In the genomic region with DNA sequence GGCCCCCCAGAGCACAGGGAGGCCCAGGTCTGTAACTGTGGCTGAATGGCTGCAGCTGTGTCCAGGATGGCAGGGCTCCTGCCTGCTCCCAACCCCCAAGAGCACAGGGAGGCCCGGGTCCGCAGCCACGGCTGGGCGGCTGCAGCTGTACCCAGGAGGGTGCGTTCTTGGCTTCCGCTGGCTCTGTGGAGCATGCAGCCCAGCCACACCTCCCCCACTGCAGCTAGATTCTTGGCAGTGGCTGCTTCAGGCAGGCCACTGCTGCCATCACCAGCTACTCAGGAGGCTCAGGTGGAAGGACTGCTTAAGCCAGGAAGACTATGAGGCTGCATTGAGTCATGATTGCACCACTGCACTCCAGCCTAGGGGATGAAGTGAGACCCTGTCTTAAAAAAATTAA, we compare ENCODE assay signal across 11 cellular contexts. TPM values are rescaled to one million over a fixed set of nuclear protein-coding genes. Genes with fewer than 3 reads are reported as not detected.
DNase-seq lines count a peak whose midpoint lies in the region; ATAC-seq and TF ChIP-seq lines count a peak whose summit lies in the region.
"Had no signal": no experiment of that assay in that cellular context is flagged by ENCODE, and none has a peak within 500 bp of the region (broad histone marks: within the 10 kb centered on the region; RNA-seq: fewer than 3 reads in every experiment).

No MANE protein-coding gene starts in this region.

- H3K9me3 ChIP-seq in RWPE2 (ENCODE audit: severe bottlenecking) (no peaks in the 10 kb centered on the region), lower lobe of right lung (no peaks in the 10 kb centered on the region)

- H3K4me1 ChIP-seq in RWPE2 (ENCODE audit: insufficient read depth, poor library complexity, severe bottlenecking) (peaks cover 25% of the 10 kb centered on the region), lower lobe of right lung (peaks cover 16% of the 10 kb centered on the region)
- H3K4me1 ChIP-seq: parathyroid adenoma had no signal

- DNase-seq in GM12865 (ENCODE audit: low read depth) = peak; percentile 46
- peak; percentile 84 for DNase-seq in RWPE2 (ENCODE audit: low spot score)
- DNase-seq in lower lobe of right lung = peak; percentile 77
- DNase-seq in NCI-H748 (lab: John Stamatoyannopoulos, UW; ENCODE audit: unreplicated experiment) = no peak
- no peak for DNase-seq in DMS53 (lab: John Stamatoyannopoulos, UW)
- DNase-seq in GM13977 (ENCODE audit: low spot score) = no peak
- DNase-seq: activated CD8-positive, alpha-beta T cell treated with anti-CD3 and anti-CD28 coated beads for 36 hours; DMS153 had no signal

- peak overlapping the region; percentile 30 for H3K27ac ChIP-seq in RWPE2 (ENCODE audit: poor library complexity, severe bottlenecking)
- H3K27ac ChIP-seq in lower lobe of right lung = no peak overlapping the region
- H3K27ac ChIP-seq: parathyroid adenoma had no signal

- H3K27me3 ChIP-seq in RWPE2 (ENCODE audit: insufficient read depth, poor library complexity, severe bottlenecking) (no peaks in the 10 kb centered on the region), lower lobe of right lung (ENCODE audit: low read depth) (no peaks in the 10 kb centered on the region)

- H3K4me3 ChIP-seq in GM12865 (ENCODE audit: low read depth, low read length) (no peak overlapping the region), RWPE2 (ENCODE audit: severe bottlenecking) (no peak overlapping the region), lower lobe of right lung (no peak overlapping the region)

- ATAC-seq in HG02759 (IDR thresholded peaks at IDR 0.05; ENCODE audit: unreplicated experiment) (peak; percentile 67), RWPE2 (ENCODE audit: low read depth) (peak; percentile 98), lower lobe of right lung (peak; percentile 54 to 69), GM19452 (IDR thresholded peaks at IDR 0.05; ENCODE audit: unreplicated experiment) (no peak)
- ATAC-seq: activated CD8-positive, alpha-beta T cell treated with anti-CD3 and anti-CD28 coated beads for 36 hours had no signal

- in situ Hi-C loops in GM13977 (cut with MboI; ENCODE audit: low pct_unique_long_range_greater_than_20kb, low sequenced_read_pairs, unreplicated experiment) = no loop called here

- H3K36me3 ChIP-seq in RWPE2 (ENCODE audit: low read depth) (no peaks in the 10 kb centered on the region), lower lobe of right lung (no peaks in the 10 kb centered on the region)

- intact Hi-C loops in lower lobe of right lung (cut with DNase I) = no loop called here

- TF ChIP-seq CTCF in GM12865 (IDR thresholded peaks at IDR 0.05; ENCODE audit: insufficient read depth, low read depth, low read length, missing control alignments) = no peak
- peak; percentile 9 for TF ChIP-seq CTCF in RWPE2 (IDR thresholded peaks at IDR 0.05; ENCODE audit: poor library complexity, severe bottlenecking)
- no peak for TF ChIP-seq CTCF in lower lobe of right lung (IDR thresholded peaks at IDR 0.05)
- no peak for TF ChIP-seq CTCF in GM13977 (IDR thresholded peaks at IDR 0.05; ENCODE audit: extremely low read depth, insufficient read depth, missing control alignments)

RNA-seq across cellular contexts. Expression of a gene that starts 27.9 kb away (rescaled TPM):
- 7.8 TPM for total RNA-seq in lower lobe of right lung

RNA-seq across cellular contexts. Expression of a gene that starts 48.0 kb away (rescaled TPM):
- 52.3 TPM for total RNA-seq in lower lobe of right lung

RNA-seq across cellular contexts. Expression of a gene that starts 48.2 kb away (rescaled TPM):
- total RNA-seq in lower lobe of right lung = 45.0 TPM

Comparison
In these comparisons a context has a peak if more than half of its experiments do, and no peak if none do; other contexts are left out.
1. DNase-seq: peak in GM12865 (single experiment), RWPE2 (single experiment) and lower lobe of right lung (single experiment); none in NCI-H748 (single experiment), DMS53 (single experiment) and GM13977 (single experiment).